Comparison of ENCODE assay signal across 25 cellular contexts in the genomic region with DNA sequence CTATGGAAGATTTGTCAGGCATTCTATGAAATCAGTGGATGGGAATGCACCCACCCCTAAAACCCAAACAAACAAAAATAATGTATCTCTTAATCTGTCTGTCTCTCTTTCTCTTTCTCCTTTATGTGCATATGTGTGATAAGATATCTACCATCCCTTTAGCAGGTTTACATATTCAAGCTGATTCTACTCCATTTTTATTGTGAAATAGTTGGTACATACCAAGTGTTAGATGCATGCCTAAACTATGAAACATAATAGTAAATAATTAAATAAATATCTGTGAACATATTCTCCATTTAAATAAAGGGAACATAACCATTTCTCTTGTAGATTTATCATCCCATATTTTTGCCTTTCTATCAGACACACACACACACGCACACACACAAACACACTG.
"Had no signal": no experiment of that assay in that cellular context is flagged by ENCODE, and none has a peak within 500 bp of the region (broad histone marks: within the 10 kb centered on the region; RNA-seq: fewer than 3 reads in every experiment).

No MANE protein-coding gene starts in this region.

- H3K4me1 ChIP-seq: Peyer's patch had no signal

- DNase-seq: activated CD4-positive, alpha-beta T cell treated with anti-CD3 and anti-CD28 coated beads for 48 hours; activated CD4-positive, alpha-beta T cell treated with anti-CD3 and anti-CD28 coated beads, Interleukin-2, amount 50 U/mL, for 4 hours; activated CD4-positive, CD25-positive, alpha-beta regulatory T cell treated with anti-CD3 and anti-CD28 coated beads, Interleukin-2, amount 50 U/mL, for 72 hours; activated CD8-positive, alpha-beta T cell treated with anti-CD3 and anti-CD28 coated beads, Interleukin-2, amount 10 ng/mL, durations not matched to agents 7 days and 5 days; activated effector memory CD4-positive, alpha-beta T cell treated with Interleukin-2 at 50 U/mL for 16 hours; activated naive CD4-positive, alpha-beta T cell; activated T-cell treated with anti-CD3 and anti-CD28 coated beads, Interleukin-2, amount 50 U/mL, for 24 hours; amygdala; brain microvascular endothelial cell; caudate nucleus; Karpas-422; NCI-H1048; NCI-H2029; NCI-H2107; NCI-H2171 treated with DMSO at 0.1 percent for 48 hours; NCI-H345; NCI-H510A; NCI-H526 treated with DMSO at 0.1 percent for 48 hours; NCI-H82; Peyer's patch; SHP77; T-helper 17 cell; T-helper 9 cell had no signal

- H3K4me3 ChIP-seq: K562, Peyer's patch had no signal

- ATAC-seq: activated CD8-positive, alpha-beta T cell treated with anti-CD3 and anti-CD28 coated beads, Interleukin-2, amount 10 ng/mL, durations not matched to agents 7 days and 5 days; K562; T-helper 17 cell; WTC11 had no signal

- H3K27me3 ChIP-seq: brain microvascular endothelial cell, Peyer's patch had no signal

- H3K36me3 ChIP-seq: brain microvascular endothelial cell, Peyer's patch had no signal

- H3K9me3 ChIP-seq: Peyer's patch had no signal
